ENCODE assay signal across 6 cellular contexts in genomic region chr16:71356936-71357335, GRCh38. TPM values are rescaled to one million over a fixed set of nuclear protein-coding genes. Genes with fewer than 3 reads are reported as not detected.
"Had no signal": no experiment of that assay in that cellular context is flagged by ENCODE, and none has a peak within 500 bp of the region (broad histone marks: within the 10 kb centered on the region; RNA-seq: fewer than 3 reads in every experiment).

No MANE protein-coding gene starts in this region.

RNA-seq across cellular contexts. Expression of gene CALB2, which starts 1.6 kb away (rescaled TPM):
- total RNA-seq: naive thymus-derived CD8-positive, alpha-beta T cell; natural killer cell treated with Interleukin-12 subunit alpha and Interleukin-12 subunit beta and Interleukin-15 and Interleukin-18, amount 100 ng/mL, for 72 hours; neural crest cell; osteocyte; pulmonary artery endothelial cell; spleen had no signal
- polyA plus RNA-seq: naive thymus-derived CD8-positive, alpha-beta T cell had no signal
